ENCODE assay signal across 1 cellular context in genomic region chr17:61597606-61598005, GRCh38.
TF ChIP-seq lines count a peak whose summit lies in the region.

No MANE protein-coding gene starts in this region.

TF ChIP-seq in GM23338, 12 proteins besides CTCF, POLR2A, EP300 and RAD21 (continued from another document):
- TF ChIP-seq REST (IDR thresholded peaks at IDR 0.05; ENCODE audit: unreplicated experiment) (no peak), EZH2phosphoT487 (IDR thresholded peaks at IDR 0.05; ENCODE audit: unreplicated experiment) (no peak), ETS1 (IDR thresholded peaks at IDR 0.05) (no peak), ZNF462 (CRISPR knock-in tag; IDR thresholded peaks at IDR 0.05) (no peak), ZNF114 (CRISPR knock-in tag; IDR thresholded peaks at IDR 0.05) (no peak), STAT1 (IDR thresholded peaks at IDR 0.05; ENCODE audit: unreplicated experiment) (no peak), CREB1 (CRISPR knock-in tag; IDR thresholded peaks at IDR 0.05; ENCODE audit: low read depth) (no peak)
TF ChIP-seq in GM23338: peak in this region for 0.
